In the genomic region with DNA sequence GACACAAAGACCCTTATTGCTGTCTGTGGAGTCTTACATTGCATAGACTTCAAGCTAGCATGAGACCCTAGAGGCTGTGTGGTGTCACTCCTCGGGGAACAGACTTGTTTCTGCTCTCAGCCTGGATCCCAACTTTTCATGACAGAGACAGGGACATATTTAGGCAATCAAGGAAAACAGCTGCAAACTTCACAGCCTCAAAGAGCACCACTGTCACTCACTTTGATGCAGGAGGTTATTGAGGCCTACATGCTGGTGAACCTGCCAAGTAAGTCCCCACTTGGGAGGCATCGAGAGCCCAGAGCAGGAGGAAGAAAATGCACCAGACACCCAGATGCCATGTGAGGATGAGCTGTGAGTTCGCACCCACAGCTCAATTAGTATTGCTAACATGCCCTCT, we compare ENCODE assay signal across 35 cellular contexts. TPM values are rescaled to one million over a fixed set of nuclear protein-coding genes. Genes with fewer than 3 reads are reported as not detected.
DNase-seq lines count a peak whose midpoint lies in the region; TF ChIP-seq lines count a peak whose summit lies in the region.
"Had no signal": no experiment of that assay in that cellular context is flagged by ENCODE, and none has a peak within 500 bp of the region (broad histone marks: within the 10 kb centered on the region; RNA-seq: fewer than 3 reads in every experiment).

No MANE protein-coding gene starts in this region.

- no peaks in the 10 kb centered on the region for H4K20me1 ChIP-seq in Karpas-422 (ENCODE audit: insufficient read depth, low read depth, low read length)
- H4K20me1 ChIP-seq: BLaER1 had no signal

- CTCF ChIA-PET in activated CD4-positive, alpha-beta memory T cell treated with anti-CD3 and anti-CD28 coated beads for 36 hours (lab: Charles Lee): no interaction called here

- H3K9me3 ChIP-seq in Karpas-422 (ENCODE audit: low read length): no peaks in the 10 kb centered on the region
- peaks cover 0 to 5% (median 2%) of the 10 kb centered on the region in 4 donors for H3K9me3 ChIP-seq in esophagus muscularis mucosa
- H3K9me3 ChIP-seq: A549, BE2C, BLaER1, Caco-2 had no signal

- no peaks in the 10 kb centered on the region for H3K36me3 Mint-ChIP-seq in activated CD4-positive, alpha-beta memory T cell treated with anti-CD3 and anti-CD28 coated beads for 36 hours
- H3K36me3 Mint-ChIP-seq: CD14-positive monocyte; CD4-positive, alpha-beta memory T cell; CD4-positive, CD25-positive, alpha-beta regulatory T cell; CD8-positive, alpha-beta memory T cell; CD8-positive, alpha-beta T cell had no signal

- H3K27me3 Mint-ChIP-seq in activated CD4-positive, alpha-beta memory T cell treated with anti-CD3 and anti-CD28 coated beads for 36 hours: peaks cover 22% of the 10 kb centered on the region

- H3K4me3 Mint-ChIP-seq in activated CD4-positive, alpha-beta memory T cell treated with anti-CD3 and anti-CD28 coated beads for 36 hours: no peak overlapping the region
- H3K4me3 Mint-ChIP-seq: B cell; CD4-positive, alpha-beta memory T cell; CD4-positive, alpha-beta T cell; CD4-positive, CD25-positive, alpha-beta regulatory T cell; CD8-positive, alpha-beta memory T cell; CD8-positive, alpha-beta T cell had no signal

- H3K9ac ChIP-seq in Karpas-422 (ENCODE audit: low read length): no peak overlapping the region
- H3K9ac ChIP-seq: BLaER1; BLaER1 treated with 17β-estradiol and CSF1 and Interleukin-3, amounts not matched to agents 10 nM and 100 nM had no signal

- intact Hi-C loops in esophagus muscularis mucosa (cut with DNase I): no loop called here
- intact Hi-C loops in activated CD4-positive, alpha-beta memory T cell treated with anti-CD3 and anti-CD28 coated beads for 36 hours (cut with micrococcal nuclease): no loop called here

- H3K36me3 ChIP-seq in Karpas-422 (ENCODE audit: insufficient read depth, low read length) (no peaks in the 10 kb centered on the region), esophagus muscularis mucosa (no peaks in the 10 kb centered on the region)
- H3K36me3 ChIP-seq: BE2C; BLaER1; BLaER1 treated with 17β-estradiol and CSF1 and Interleukin-3, amounts not matched to agents 10 nM and 100 nM had no signal

- H3K27ac ChIP-seq in Karpas-422 (ENCODE audit: low read length): no peak overlapping the region
- H3K27ac ChIP-seq in esophagus muscularis mucosa (replicated peaks in 1 of 4): no peak overlapping the region
- H3K27ac ChIP-seq: 22Rv1; A549; BLaER1; BLaER1 treated with 17β-estradiol and CSF1 and Interleukin-3, amounts not matched to agents 10 nM and 100 nM; C4-2B had no signal

- no peak overlapping the region for H3K4me2 ChIP-seq in Karpas-422 (ENCODE audit: low read depth, low read length, poor library complexity, severe bottlenecking)
- H3K4me2 ChIP-seq: A549; BLaER1; BLaER1 treated with 17β-estradiol and CSF1 and Interleukin-3, amounts not matched to agents 10 nM and 100 nM had no signal

- no peaks in the 10 kb centered on the region for H3K4me1 ChIP-seq in Karpas-422 (ENCODE audit: low read length)
- peaks cover 0 to 7% (median 3%) of the 10 kb centered on the region in 4 donors for H3K4me1 ChIP-seq in esophagus muscularis mucosa
- H3K4me1 ChIP-seq: A549, BE2C, Caco-2 had no signal

- no peaks in the 10 kb centered on the region for H3K4me1 Mint-ChIP-seq in activated CD4-positive, alpha-beta memory T cell treated with anti-CD3 and anti-CD28 coated beads for 36 hours (ENCODE audit: low read depth)
- H3K4me1 Mint-ChIP-seq: B cell; CD14-positive monocyte; CD4-positive, alpha-beta memory T cell; CD4-positive, CD25-positive, alpha-beta regulatory T cell; CD8-positive, alpha-beta memory T cell had no signal

- H3K4me3 ChIP-seq in Karpas-422 (ENCODE audit: low read length) (no peak overlapping the region), esophagus muscularis mucosa (no peak overlapping the region)
- H3K4me3 ChIP-seq: A549; BLaER1; BLaER1 treated with 17β-estradiol and CSF1 and Interleukin-3, amounts not matched to agents 10 nM and 100 nM had no signal

- H2AFZ ChIP-seq in Karpas-422 (ENCODE audit: low read length): no peak overlapping the region

- H3K27me3 ChIP-seq in Karpas-422 (ENCODE audit: low read length) (no peaks in the 10 kb centered on the region), esophagus muscularis mucosa (peaks cover 0 to 68% (median 24%) of the 10 kb centered on the region in 4 donors)
- H3K27me3 ChIP-seq: BE2C, BLaER1 had no signal

- no peak for TF ChIP-seq CTCF in esophagus muscularis mucosa (IDR thresholded peaks at IDR 0.05)

- no peak overlapping the region for H3K27ac Mint-ChIP-seq in activated CD4-positive, alpha-beta memory T cell treated with anti-CD3 and anti-CD28 coated beads for 36 hours
- H3K27ac Mint-ChIP-seq: B cell; CD14-positive monocyte; CD4-positive, alpha-beta memory T cell; CD4-positive, alpha-beta T cell; CD4-positive, CD25-positive, alpha-beta regulatory T cell; CD8-positive, alpha-beta memory T cell; CD8-positive, alpha-beta T cell had no signal

- 64% methylated on average over 3 of the region's 3 CpGs for WGBS in esophagus muscularis mucosa

- no peaks in the 10 kb centered on the region for H3K79me2 ChIP-seq in Karpas-422 (ENCODE audit: low read length)

- H3K9me3 Mint-ChIP-seq in activated CD4-positive, alpha-beta memory T cell treated with anti-CD3 and anti-CD28 coated beads for 36 hours: no peaks in the 10 kb centered on the region

- no peak for TF ChIP-seq EP300 in esophagus muscularis mucosa (IDR thresholded peaks at IDR 0.05)

- POLR2A ChIA-PET in activated CD4-positive, alpha-beta memory T cell treated with anti-CD3 and anti-CD28 coated beads for 36 hours (lab: Charles Lee): no interaction called here

- no peaks in the 10 kb centered on the region for H3K9me2 ChIP-seq in Karpas-422 (replicated peaks; ENCODE audit: insufficient read depth, low read length)

- no peak for TF ChIP-seq POLR2A in esophagus muscularis mucosa (IDR thresholded peaks at IDR 0.05; ENCODE audit: low read depth)

- peak; percentile 33 for DNase-seq in Karpas-422
- peak; percentile 7 for DNase-seq in cerebellar cortex (ENCODE audit: low spot score)
- DNase-seq in esophagus muscularis mucosa (ENCODE audit: extremely low spot score): peak; percentile 53
- no peak for DNase-seq in NCI-H446 (lab: John Stamatoyannopoulos, UW)
- no peak for DNase-seq in NCI-H1930 (lab: John Stamatoyannopoulos, UW)
- DNase-seq in activated CD4-positive, alpha-beta memory T cell treated with anti-CD3 and anti-CD28 coated beads for 36 hours: no peak
- DNase-seq: 8988T; ACHN; AML-193; BE2C; C1 segment of cervical spinal cord; Caco-2; Calu3; CD4-positive, alpha-beta memory T cell; CD4-positive, alpha-beta T cell; CD4-positive, CD25-positive, alpha-beta regulatory T cell; CD8-positive, alpha-beta memory T cell; CD8-positive, alpha-beta T cell; COR-L47; DMS 273 treated with DMSO at 0.1 percent for 48 hours; DMS153; DMS53; DMS79; DMS79 treated with DMSO at 0.1 percent for 48 hours; DND-41; EL had no signal

RNA-seq across cellular contexts. Expression of a gene that starts 10.3 kb away (rescaled TPM):
- total RNA-seq in Karpas-422 (2014; rRNA removed; shearing (Covaris generic); ENCODE audit: low replicate concordance): not detected in 2 replicates
- total RNA-seq in esophagus muscularis mucosa: 1 to 10 TPM in 1 of 4 donors, under 1 TPM in 2, not detected in 1; 0.32 to 1.4 (median 0.83) TPM
- total RNA-seq in activated CD4-positive, alpha-beta memory T cell treated with anti-CD3 and anti-CD28 coated beads for 36 hours: not detected
- total RNA-seq: A172; A673; B cell; Caco-2; Calu3; CD4-positive, alpha-beta memory T cell; CD4-positive, alpha-beta T cell; CD4-positive, CD25-positive, alpha-beta regulatory T cell; CD8-positive, alpha-beta memory T cell; CD8-positive, alpha-beta T cell had no signal

Comparison
In these comparisons a context has a peak if more than half of its experiments do, and no peak if none do; other contexts are left out.
1. DNase-seq: peak in Karpas-422 (single experiment), cerebellar cortex (single experiment) and esophagus muscularis mucosa (single experiment); none in NCI-H446 (0 of 2), NCI-H1930 (0 of 2) and activated CD4-positive, alpha-beta memory T cell treated with anti-CD3 and anti-CD28 coated beads for 36 hours (single experiment).